In genomic region chr9:6924988-6925563, GRCh38 we compare ENCODE assay signal across 1 cellular context.
TF ChIP-seq lines count a peak whose summit lies in the region.

No MANE protein-coding gene starts in this region.

TF ChIP-seq in GM23338, 12 proteins besides CTCF, POLR2A, EP300 and RAD21 (continued from another document):
- TF ChIP-seq, protein P1, sequence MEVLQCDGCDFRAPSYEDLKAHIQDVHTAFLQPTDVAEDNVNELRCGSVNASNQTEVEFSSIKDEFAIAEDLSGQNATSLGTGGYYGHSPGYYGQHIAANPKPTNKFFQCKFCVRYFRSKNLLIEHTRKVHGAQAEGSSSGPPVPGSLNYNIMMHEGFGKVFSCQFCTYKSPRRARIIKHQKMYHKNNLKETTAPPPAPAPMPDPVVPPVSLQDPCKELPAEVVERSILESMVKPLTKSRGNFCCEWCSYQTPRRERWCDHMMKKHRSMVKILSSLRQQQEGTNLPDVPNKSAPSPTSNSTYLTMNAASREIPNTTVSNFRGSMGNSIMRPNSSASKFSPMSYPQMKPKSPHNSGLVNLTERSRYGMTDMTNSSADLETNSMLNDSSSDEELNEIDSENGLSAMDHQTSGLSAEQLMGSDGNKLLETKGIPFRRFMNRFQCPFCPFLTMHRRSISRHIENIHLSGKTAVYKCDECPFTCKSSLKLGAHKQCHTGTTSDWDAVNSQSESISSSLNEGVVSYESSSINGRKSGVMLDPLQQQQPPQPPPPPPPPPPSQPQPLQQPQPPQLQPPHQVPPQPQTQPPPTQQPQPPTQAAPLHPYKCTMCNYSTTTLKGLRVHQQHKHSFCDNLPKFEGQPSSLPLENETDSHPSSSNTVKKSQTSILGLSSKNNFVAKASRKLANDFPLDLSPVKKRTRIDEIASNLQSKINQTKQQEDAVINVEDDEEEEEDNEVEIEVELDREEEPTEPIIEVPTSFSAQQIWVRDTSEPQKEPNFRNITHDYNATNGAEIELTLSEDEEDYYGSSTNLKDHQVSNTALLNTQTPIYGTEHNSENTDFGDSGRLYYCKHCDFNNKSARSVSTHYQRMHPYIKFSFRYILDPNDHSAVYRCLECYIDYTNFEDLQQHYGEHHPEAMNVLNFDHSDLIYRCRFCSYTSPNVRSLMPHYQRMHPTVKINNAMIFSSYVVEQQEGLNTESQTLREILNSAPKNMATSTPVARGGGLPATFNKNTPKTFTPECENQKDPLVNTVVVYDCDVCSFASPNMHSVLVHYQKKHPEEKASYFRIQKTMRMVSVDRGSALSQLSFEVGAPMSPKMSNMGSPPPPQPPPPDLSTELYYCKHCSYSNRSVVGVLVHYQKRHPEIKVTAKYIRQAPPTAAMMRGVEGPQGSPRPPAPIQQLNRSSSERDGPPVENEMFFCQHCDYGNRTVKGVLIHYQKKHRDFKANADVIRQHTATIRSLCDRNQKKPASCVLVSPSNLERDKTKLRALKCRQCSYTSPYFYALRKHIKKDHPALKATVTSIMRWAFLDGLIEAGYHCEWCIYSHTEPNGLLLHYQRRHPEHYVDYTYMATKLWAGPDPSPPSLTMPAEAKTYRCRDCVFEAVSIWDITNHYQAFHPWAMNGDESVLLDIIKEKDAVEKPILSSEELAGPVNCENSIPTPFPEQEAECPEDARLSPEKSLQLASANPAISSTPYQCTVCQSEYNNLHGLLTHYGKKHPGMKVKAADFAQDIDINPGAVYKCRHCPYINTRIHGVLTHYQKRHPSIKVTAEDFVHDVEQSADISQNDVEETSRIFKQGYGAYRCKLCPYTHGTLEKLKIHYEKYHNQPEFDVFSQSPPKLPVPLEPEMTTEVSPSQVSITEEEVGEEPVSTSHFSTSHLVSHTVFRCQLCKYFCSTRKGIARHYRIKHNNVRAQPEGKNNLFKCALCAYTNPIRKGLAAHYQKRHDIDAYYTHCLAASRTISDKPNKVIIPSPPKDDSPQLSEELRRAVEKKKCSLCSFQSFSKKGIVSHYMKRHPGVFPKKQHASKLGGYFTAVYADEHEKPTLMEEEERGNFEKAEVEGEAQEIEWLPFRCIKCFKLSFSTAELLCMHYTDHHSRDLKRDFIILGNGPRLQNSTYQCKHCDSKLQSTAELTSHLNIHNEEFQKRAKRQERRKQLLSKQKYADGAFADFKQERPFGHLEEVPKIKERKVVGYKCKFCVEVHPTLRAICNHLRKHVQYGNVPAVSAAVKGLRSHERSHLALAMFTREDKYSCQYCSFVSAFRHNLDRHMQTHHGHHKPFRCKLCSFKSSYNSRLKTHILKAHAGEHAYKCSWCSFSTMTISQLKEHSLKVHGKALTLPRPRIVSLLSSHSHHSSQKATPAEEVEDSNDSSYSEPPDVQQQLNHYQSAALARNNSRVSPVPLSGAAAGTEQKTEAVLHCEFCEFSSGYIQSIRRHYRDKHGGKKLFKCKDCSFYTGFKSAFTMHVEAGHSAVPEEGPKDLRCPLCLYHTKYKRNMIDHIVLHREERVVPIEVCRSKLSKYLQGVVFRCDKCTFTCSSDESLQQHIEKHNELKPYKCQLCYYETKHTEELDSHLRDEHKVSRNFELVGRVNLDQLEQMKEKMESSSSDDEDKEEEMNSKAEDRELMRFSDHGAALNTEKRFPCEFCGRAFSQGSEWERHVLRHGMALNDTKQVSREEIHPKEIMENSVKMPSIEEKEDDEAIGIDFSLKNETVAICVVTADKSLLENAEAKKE (CRISPR knock-in tag; IDR thresholded peaks at IDR 0.05), result no peak
- TF ChIP-seq JUNB (IDR thresholded peaks at IDR 0.05; ENCODE audit: unreplicated experiment) (no peak), CREB1 (CRISPR knock-in tag; IDR thresholded peaks at IDR 0.05; ENCODE audit: low read depth) (no peak)
